33 cellular contexts compared by ENCODE assay signal in genomic region chr10:73139251-73139650, GRCh38.
"Had no signal": no experiment of that assay in that cellular context is flagged by ENCODE, and none has a peak within 500 bp of the region (broad histone marks: within the 10 kb centered on the region; RNA-seq: fewer than 3 reads in every experiment).

No MANE protein-coding gene starts in this region.

- H3K27ac Mint-ChIP-seq: activated CD8-positive, alpha-beta T cell treated with anti-CD3 and anti-CD28 coated beads for 36 hours; activated naive CD8-positive, alpha-beta T cell treated with anti-CD3 and anti-CD28 coated beads for 36 hours; activated T-cell treated with anti-CD3 and anti-CD28 coated beads, Interleukin-2, amount 50 U/mL, for 72 hours; activated T-helper 17 cell treated with anti-CD3 and anti-CD28 coated beads, Interleukin-2, amount 50 U/mL, for 72 hours; T-cell; T-helper 2 cell treated with Interferon-gamma antibody and Interleukin-4, amounts not matched to agents 5 μg/mL and 100 μg/mL, for 36 hours had no signal

- DNase-seq: activated CD4-positive, alpha-beta T cell treated with anti-CD3 and anti-CD28 coated beads for 36 hours; activated CD4-positive, alpha-beta T cell treated with anti-CD3 and anti-CD28 coated beads, Interleukin-2, amount 50 U/mL, for 4 hours; activated CD8-positive, alpha-beta T cell treated with anti-CD3 and anti-CD28 coated beads for 36 hours; activated effector memory CD4-positive, alpha-beta T cell treated with anti-CD3 and anti-CD28 coated beads, Interleukin-2, amount 50 U/mL, for 16 hours; activated naive CD4-positive, alpha-beta T cell; activated naive CD4-positive, alpha-beta T cell treated with anti-CD3 and anti-CD28 coated beads, Interleukin-2, amount 50 U/mL, for 16 hours; activated naive CD8-positive, alpha-beta T cell treated with anti-CD3 and anti-CD28 coated beads for 36 hours; activated T-cell treated with anti-CD3 and anti-CD28 coated beads, Interleukin-2, amount 50 U/mL, for 1 hour; activated T-cell treated with anti-CD3 and anti-CD28 coated beads, Interleukin-2, amount 50 U/mL, for 72 hours; amygdala; body of pancreas; cerebellar nuclear complex; Karpas-422; KBM-7; NCI-H1048; NCI-H1105 treated with DMSO at 0.1 percent for 48 hours; NCI-H1436 treated with DMSO at 0.1 percent for 48 hours; NCI-H1694 treated with DMSO at 0.1 percent for 48 hours; NCI-H2029; NCI-H345; NCI-H526; NCI-H748 treated with DMSO at 0.1 percent for 48 hours; NK-92 treated with Interleukin-12 subunit alpha and Interleukin-12 subunit beta, amount 100 ng/mL, for 24 hours; PC-3; Peyer's patch; RPMI8226; SHP77 treated with DMSO at 0.1 percent for 48 hours; T-cell had no signal

- H3K9me3 ChIP-seq: body of pancreas, breast epithelium, Peyer's patch, SJSA1 had no signal

- H3K27ac ChIP-seq: body of pancreas, breast epithelium, Peyer's patch, SJSA1 had no signal

- H3K4me1 Mint-ChIP-seq: activated CD4-positive, alpha-beta T cell treated with anti-CD3 and anti-CD28 coated beads for 36 hours; activated naive CD8-positive, alpha-beta T cell treated with anti-CD3 and anti-CD28 coated beads for 36 hours; activated T-helper 17 cell treated with anti-CD3 and anti-CD28 coated beads, Interleukin-2, amount 50 U/mL, for 72 hours; T-cell had no signal

- H3K36me3 ChIP-seq: breast epithelium had no signal

- H3K27me3 Mint-ChIP-seq: activated CD4-positive, alpha-beta T cell treated with anti-CD3 and anti-CD28 coated beads for 36 hours; activated CD8-positive, alpha-beta T cell treated with anti-CD3 and anti-CD28 coated beads for 36 hours; activated naive CD8-positive, alpha-beta T cell treated with anti-CD3 and anti-CD28 coated beads for 36 hours; activated T-helper 17 cell treated with anti-CD3 and anti-CD28 coated beads, Interleukin-2, amount 50 U/mL, for 72 hours; IgD-negative memory B cell; T-cell had no signal

- H3K4me3 Mint-ChIP-seq: activated CD4-positive, alpha-beta T cell treated with anti-CD3 and anti-CD28 coated beads for 36 hours; activated CD8-positive, alpha-beta T cell treated with anti-CD3 and anti-CD28 coated beads for 36 hours; activated naive CD8-positive, alpha-beta T cell treated with anti-CD3 and anti-CD28 coated beads for 36 hours; activated T-cell treated with anti-CD3 and anti-CD28 coated beads, Interleukin-2, amount 50 U/mL, for 72 hours; activated T-helper 17 cell treated with anti-CD3 and anti-CD28 coated beads, Interleukin-2, amount 50 U/mL, for 72 hours; IgD-negative memory B cell; T-cell; T-helper 2 cell treated with Interferon-gamma antibody and Interleukin-4, amounts not matched to agents 5 μg/mL and 100 μg/mL, for 36 hours had no signal

- H3K4me3 ChIP-seq: body of pancreas, breast epithelium, Peyer's patch, SJSA1 had no signal

- H3K4me1 ChIP-seq: body of pancreas, breast epithelium, Peyer's patch, SJSA1 had no signal

- H3K27me3 ChIP-seq: body of pancreas, breast epithelium, Peyer's patch, SJSA1 had no signal

- H3K9me3 Mint-ChIP-seq: activated CD8-positive, alpha-beta T cell treated with anti-CD3 and anti-CD28 coated beads for 36 hours; activated naive CD8-positive, alpha-beta T cell treated with anti-CD3 and anti-CD28 coated beads for 36 hours; activated T-cell treated with anti-CD3 and anti-CD28 coated beads, Interleukin-2, amount 50 U/mL, for 72 hours; activated T-helper 17 cell treated with anti-CD3 and anti-CD28 coated beads, Interleukin-2, amount 50 U/mL, for 72 hours; IgD-negative memory B cell; T-cell; T-helper 2 cell treated with Interferon-gamma antibody and Interleukin-4, amounts not matched to agents 5 μg/mL and 100 μg/mL, for 36 hours had no signal
